In genomic region chr1:240803151-240803550, GRCh38 we compare ENCODE assay signal across 13 cellular contexts.
DNase-seq lines count a peak whose midpoint lies in the region; ATAC-seq, FAIRE-seq and TF ChIP-seq lines count a peak whose summit lies in the region.
"Had no signal": no experiment of that assay in that cellular context is flagged by ENCODE, and none has a peak within 500 bp of the region (broad histone marks: within the 10 kb centered on the region; RNA-seq: fewer than 3 reads in every experiment).

No MANE protein-coding gene starts in this region.

- FAIRE-seq in astrocyte (lab: Jason Lieb, UNC) = no peak

- H3K4me1 ChIP-seq in astrocyte (ENCODE audit: insufficient read depth, low read length) (peaks cover 12% of the 10 kb centered on the region), left lung (no peaks in the 10 kb centered on the region), Karpas-422 (ENCODE audit: low read length) (no peaks in the 10 kb centered on the region)
- H3K4me1 ChIP-seq: breast epithelium, esophagus squamous epithelium had no signal

- H3K79me2 ChIP-seq in astrocyte (ENCODE audit: insufficient read depth, low read length) (no peaks in the 10 kb centered on the region), Karpas-422 (ENCODE audit: low read length) (no peaks in the 10 kb centered on the region)

- H3K9ac ChIP-seq in astrocyte (ENCODE audit: low read length) (no peak overlapping the region), Karpas-422 (ENCODE audit: low read length) (no peak overlapping the region)

- POLR2A ChIA-PET in CD4-positive, alpha-beta T cell (lab: Charles Lee) = no interaction called here

- in situ Hi-C loops in Caki2 (cut with HindIII; ENCODE audit: low pct_unique_long_range_greater_than_20kb, low sequenced_read_pairs) = no loop called here

- no peaks in the 10 kb centered on the region for H3K36me3 ChIP-seq in astrocyte (ENCODE audit: insufficient read depth, low read length)
- no peaks in the 10 kb centered on the region for H3K36me3 ChIP-seq in left lung
- no peaks in the 10 kb centered on the region for H3K36me3 ChIP-seq in Karpas-422 (ENCODE audit: insufficient read depth, low read length)
- H3K36me3 ChIP-seq: breast epithelium, esophagus squamous epithelium had no signal

- ATAC-seq in left lung (peak; percentile 27), HG03521 (IDR thresholded peaks at IDR 0.05; ENCODE audit: unreplicated experiment) (no peak)
- no peak for ATAC-seq in CD4-positive, alpha-beta T cell (ENCODE audit: poor library complexity)
- ATAC-seq in effector memory CD8-positive, alpha-beta T cell (replicated peaks) = no peak

- H3K4me2 ChIP-seq in astrocyte (ENCODE audit: low read length) = peak overlapping the region; percentile 24
- H3K4me2 ChIP-seq in Karpas-422 (ENCODE audit: low read depth, low read length, poor library complexity, severe bottlenecking) = no peak overlapping the region

- TF ChIP-seq CTCF in astrocyte (IDR thresholded peaks at IDR 0.05; ENCODE audit: insufficient read depth, low read depth, low read length) (no peak), left lung (IDR thresholded peaks at IDR 0.05) (no peak)
- TF ChIP-seq CTCF in CD4-positive, alpha-beta T cell (IDR thresholded peaks at IDR 0.05) = no peak

- H3K36me3 Mint-ChIP-seq in astrocyte (ENCODE audit: low read depth, unreplicated experiment) = no peaks in the 10 kb centered on the region
- no peaks in the 10 kb centered on the region for H3K36me3 Mint-ChIP-seq in CD4-positive, alpha-beta T cell (ENCODE audit: low read depth)
- no peaks in the 10 kb centered on the region for H3K36me3 Mint-ChIP-seq in effector memory CD8-positive, alpha-beta T cell (ENCODE audit: insufficient read depth)

- H3K4me1 Mint-ChIP-seq in astrocyte (ENCODE audit: low read depth, unreplicated experiment) = peaks cover 38% of the 10 kb centered on the region
- H3K4me1 Mint-ChIP-seq in CD4-positive, alpha-beta T cell (ENCODE audit: low read depth) = no peaks in the 10 kb centered on the region
- no peaks in the 10 kb centered on the region for H3K4me1 Mint-ChIP-seq in effector memory CD8-positive, alpha-beta T cell (ENCODE audit: low read depth in 2 of 2)

- intact Hi-C loops in left lung (cut with DNase I) = no loop called here
- intact Hi-C loops in CD4-positive, alpha-beta T cell (cut with DNase I, micrococcal nuclease) = no loop called here

- H3K4me3 Mint-ChIP-seq in astrocyte (ENCODE audit: unreplicated experiment) = no peak overlapping the region
- no peak overlapping the region for H3K4me3 Mint-ChIP-seq in CD4-positive, alpha-beta T cell
- H3K4me3 Mint-ChIP-seq in effector memory CD8-positive, alpha-beta T cell = no peak overlapping the region
- H3K4me3 Mint-ChIP-seq: activated T-cell treated with anti-CD3 and anti-CD28 coated beads, Interleukin-2, amount 50 U/mL, for 24 hours had no signal

- CTCF ChIA-PET in CD4-positive, alpha-beta T cell (lab: Charles Lee) = no interaction called here

- no peak overlapping the region for H3K27ac Mint-ChIP-seq in astrocyte (ENCODE audit: unreplicated experiment)
- H3K27ac Mint-ChIP-seq in CD4-positive, alpha-beta T cell = no peak overlapping the region
- H3K27ac Mint-ChIP-seq in effector memory CD8-positive, alpha-beta T cell = no peak overlapping the region
- H3K27ac Mint-ChIP-seq: activated T-cell treated with anti-CD3 and anti-CD28 coated beads, Interleukin-2, amount 50 U/mL, for 24 hours had no signal

- peak overlapping the region; percentile 44 for H3K27ac ChIP-seq in astrocyte (ENCODE audit: low read depth, low read length)
- no peak overlapping the region for H3K27ac ChIP-seq in left lung
- H3K27ac ChIP-seq in CD4-positive, alpha-beta T cell (ENCODE audit: low read depth, low read length) = no peak overlapping the region
- H3K27ac ChIP-seq in Karpas-422 (ENCODE audit: low read length) = no peak overlapping the region
- H3K27ac ChIP-seq: breast epithelium, esophagus squamous epithelium had no signal

- no peak overlapping the region for H2AFZ ChIP-seq in astrocyte (ENCODE audit: low read depth, low read length)
- no peak overlapping the region for H2AFZ ChIP-seq in Karpas-422 (ENCODE audit: low read length)

- H3K27me3 ChIP-seq in astrocyte (ENCODE audit: insufficient read depth, low read length) = no peaks in the 10 kb centered on the region
- H3K27me3 ChIP-seq in left lung = no peaks in the 10 kb centered on the region
- H3K27me3 ChIP-seq in CD4-positive, alpha-beta T cell (ENCODE audit: control insufficient read depth, insufficient read depth, low read length) = no peaks in the 10 kb centered on the region
- no peaks in the 10 kb centered on the region for H3K27me3 ChIP-seq in Karpas-422 (ENCODE audit: low read length)
- H3K27me3 ChIP-seq: breast epithelium, esophagus squamous epithelium had no signal

- no peaks in the 10 kb centered on the region for H4K20me1 ChIP-seq in astrocyte (ENCODE audit: insufficient read depth, low read length)
- H4K20me1 ChIP-seq in Karpas-422 (ENCODE audit: insufficient read depth, low read depth, low read length) = no peaks in the 10 kb centered on the region

- DNase-seq in Caki2 (ENCODE audit: low read depth) (peak; percentile 22), HT1080 (ENCODE audit: low read depth) (peak; percentile 77), astrocyte (ENCODE audit: low read depth) (peak; percentile 66), left lung (no peak), Karpas-422 (no peak)
- no peak for DNase-seq in CD4-positive, alpha-beta T cell
- DNase-seq in effector memory CD8-positive, alpha-beta T cell = no peak
- DNase-seq: activated T-cell treated with anti-CD3 and anti-CD28 coated beads, Interleukin-2, amount 50 U/mL, for 24 hours; esophagus squamous epithelium; NCI-H345; SIG-M5 had no signal

- H3K4me3 ChIP-seq in astrocyte (ENCODE audit: insufficient read depth, low read depth, low read length) (no peak overlapping the region), left lung (no peak overlapping the region), Karpas-422 (ENCODE audit: low read length) (no peak overlapping the region)
- H3K4me3 ChIP-seq: breast epithelium, esophagus squamous epithelium had no signal

- no peaks in the 10 kb centered on the region for H3K9me3 Mint-ChIP-seq in astrocyte (ENCODE audit: unreplicated experiment)
- H3K9me3 Mint-ChIP-seq in CD4-positive, alpha-beta T cell = no peaks in the 10 kb centered on the region
- peaks cover 3 to 6% of the 10 kb centered on the region in 2 donors for H3K9me3 Mint-ChIP-seq in effector memory CD8-positive, alpha-beta T cell

- H3K9me3 ChIP-seq in astrocyte (ENCODE audit: insufficient read depth, low read depth, low read length) = no peaks in the 10 kb centered on the region
- H3K9me3 ChIP-seq in left lung = no peaks in the 10 kb centered on the region
- H3K9me3 ChIP-seq in CD4-positive, alpha-beta T cell (ENCODE audit: control insufficient read depth, low read length) = no peaks in the 10 kb centered on the region
- no peaks in the 10 kb centered on the region for H3K9me3 ChIP-seq in Karpas-422 (ENCODE audit: low read length)
- H3K9me3 ChIP-seq: breast epithelium, esophagus squamous epithelium had no signal

- H3K9me2 ChIP-seq in Karpas-422 (replicated peaks; ENCODE audit: insufficient read depth, low read length) = no peaks in the 10 kb centered on the region

- no peaks in the 10 kb centered on the region for H3K27me3 Mint-ChIP-seq in astrocyte (ENCODE audit: low read depth, unreplicated experiment)
- no peaks in the 10 kb centered on the region for H3K27me3 Mint-ChIP-seq in CD4-positive, alpha-beta T cell
- no peaks in the 10 kb centered on the region for H3K27me3 Mint-ChIP-seq in effector memory CD8-positive, alpha-beta T cell

Comparison
In these comparisons a context has a peak if more than half of its experiments do, and no peak if none do; other contexts are left out.
1. DNase-seq: peak in Caki2 (single experiment), HT1080 (single experiment) and astrocyte (single experiment); none in left lung (0 of 2), CD4-positive, alpha-beta T cell (0 of 10), effector memory CD8-positive, alpha-beta T cell (0 of 3) and Karpas-422 (single experiment).